In genomic region chr17:60623415-60623814, GRCh38 we compare ENCODE assay signal across 2 cellular contexts.
TF ChIP-seq lines count a peak whose summit lies in the region.

No MANE protein-coding gene starts in this region.

TF ChIP-seq in IMR-90, 13 proteins besides CTCF, POLR2A, EP300 and RAD21:
- TF ChIP-seq CEBPB (IDR thresholded peaks at IDR 0.05; ENCODE audit: low read depth, low read length) (no peak), RFX5 (IDR thresholded peaks at IDR 0.05; ENCODE audit: low read depth, low read length) (no peak), RCOR1 (IDR thresholded peaks at IDR 0.05; ENCODE audit: insufficient replicate concordance, low read length) (no peak), SMC3 (IDR thresholded peaks at IDR 0.05; ENCODE audit: low read depth, low read length) (no peak), MXI1 (IDR thresholded peaks at IDR 0.05; ENCODE audit: borderline replicate concordance, low read depth, low read length) (no peak), CHD1 (IDR thresholded peaks at IDR 0.05; ENCODE audit: low read depth, low read length) (no peak), FOS (IDR thresholded peaks at IDR 0.05; ENCODE audit: low read depth, low read length) (no peak), ELK1 (IDR thresholded peaks at IDR 0.05; ENCODE audit: borderline replicate concordance, low read depth, low read length) (no peak), MAZ (IDR thresholded peaks at IDR 0.05; ENCODE audit: borderline replicate concordance, low read depth, low read length) (no peak)

TF ChIP-seq in GM12878, 131 proteins besides CTCF, POLR2A, EP300 and RAD21:
- no peak for TF ChIP-seq CREB1 (IDR thresholded peaks at IDR 0.05; ENCODE audit: low read depth)
- peak; percentile 48; the same call in 1 of the 2 replicates for TF ChIP-seq NFXL1 (IDR thresholded peaks at IDR 0.05; ENCODE audit: borderline replicate concordance)
